1 cellular context compared by ENCODE assay signal in genomic region chr7:101166909-101167644, GRCh38.
TF ChIP-seq lines count a peak whose summit lies in the region.

No MANE protein-coding gene starts in this region.

TF ChIP-seq in A549, 52 proteins besides CTCF, POLR2A, EP300 and RAD21 (continued from another document):
- TF ChIP-seq MYC (IDR thresholded peaks at IDR 0.05; ENCODE audit: borderline replicate concordance, low read length) (no peak), TFCP2L1 (CRISPR knock-in tag; IDR thresholded peaks at IDR 0.05) (no peak)
